In genomic region chr3:193831495-193832455, GRCh38 we compare ENCODE assay signal across 1 cellular context.
TF ChIP-seq lines count a peak whose summit lies in the region.

No MANE protein-coding gene starts in this region.

TF ChIP-seq in K562, 482 proteins besides CTCF, POLR2A, EP300 and RAD21 (continued from another document):
- TF ChIP-seq HMBOX1 (IDR thresholded peaks at IDR 0.05) = no peak
- peak; percentile 16; the same call in 1 of the 2 replicates for TF ChIP-seq CBFA2T3 (IDR thresholded peaks at IDR 0.05)
- TF ChIP-seq ZNF263 (CRISPR knock-in tag; IDR thresholded peaks at IDR 0.05; ENCODE audit: borderline replicate concordance) = no peak
- TF ChIP-seq HDGF (IDR thresholded peaks at IDR 0.05) = no peak
- 0 out of 6 replicates have a peak, but pooled peaks of 1 of the 3 experiments have one; percentile 20 for TF ChIP-seq ZBTB11 (CRISPR knock-in tag; IDR thresholded peaks at IDR 0.05)
- peak; percentile 19 for TF ChIP-seq ZFP36 (IDR thresholded peaks at IDR 0.05; ENCODE audit: low read depth, low read length, partially characterized antibody)
- TF ChIP-seq TCFL5 (CRISPR knock-in tag; conservative IDR thresholded peaks at IDR 0.05) = no peak
- TF ChIP-seq ZNF274 (IDR thresholded peaks at IDR 0.05; ENCODE audit: borderline replicate concordance, low read depth, low read length) = no peak
- no peak for TF ChIP-seq NELFE (IDR thresholded peaks at IDR 0.05; ENCODE audit: insufficient read depth, insufficient read length)
- TF ChIP-seq RREB1 (CRISPR knock-in tag; IDR thresholded peaks at IDR 0.05) = no peak
TF ChIP-seq in K562: peak in this region for 14.
